Comparison of ENCODE assay signal across 22 cellular contexts in genomic region chr15:101567089-101567488, GRCh38.
"Had no signal": no experiment of that assay in that cellular context is flagged by ENCODE, and none has a peak within 500 bp of the region (broad histone marks: within the 10 kb centered on the region; RNA-seq: fewer than 3 reads in every experiment).

No MANE protein-coding gene starts in this region.

- H3K27ac Mint-ChIP-seq: nephron progenitor cell; stimulated activated naive CD8-positive, alpha-beta T cell treated with anti-CD3 and anti-CD28 coated beads, Interleukin-15, amount 100 ng/mL, for 72 hours had no signal

- H3K27ac ChIP-seq: hepatocyte, left lung, lower lobe of right lung, neutrophil, pancreas, suprapubic skin, transverse colon, upper lobe of right lung, uterus had no signal

- H3K4me1 Mint-ChIP-seq: nephron progenitor cell; stimulated activated naive CD8-positive, alpha-beta T cell treated with anti-CD3 and anti-CD28 coated beads, Interleukin-15, amount 100 ng/mL, for 72 hours had no signal

- H3K4me3 Mint-ChIP-seq: naive thymus-derived CD8-positive, alpha-beta T cell; nephron progenitor cell; stimulated activated naive CD8-positive, alpha-beta T cell treated with anti-CD3 and anti-CD28 coated beads, Interleukin-15, amount 100 ng/mL, for 72 hours had no signal

- H3K36me3 ChIP-seq: left lung, lower lobe of right lung, neutrophil, pancreas, suprapubic skin, transverse colon, upper lobe of right lung, uterus had no signal

- H3K27me3 ChIP-seq: hepatocyte, upper lobe of right lung, uterus had no signal

- H3K36me3 Mint-ChIP-seq: naive thymus-derived CD8-positive, alpha-beta T cell had no signal

- H3K4me3 ChIP-seq: hepatocyte, left lung, lower lobe of right lung, pancreas, smooth muscle cell, suprapubic skin, transverse colon, upper lobe of right lung, uterus had no signal

- H3K9me3 Mint-ChIP-seq: naive thymus-derived CD8-positive, alpha-beta T cell; nephron progenitor cell; stimulated activated naive CD8-positive, alpha-beta T cell treated with anti-CD3 and anti-CD28 coated beads, Interleukin-15, amount 100 ng/mL, for 72 hours had no signal

- H3K4me1 ChIP-seq: left lung, lower lobe of right lung, pancreas, suprapubic skin, transverse colon, upper lobe of right lung, uterus had no signal

- ATAC-seq: left lung; lower lobe of right lung; naive thymus-derived CD8-positive, alpha-beta T cell; pancreas; sciatic nerve; stimulated activated naive CD8-positive, alpha-beta T cell treated with anti-CD3 and anti-CD28 coated beads, Interleukin-15, amount 100 ng/mL, for 72 hours; upper lobe of right lung had no signal

- H3K9me3 ChIP-seq: left lung, lower lobe of right lung, neutrophil, pancreas, suprapubic skin, transverse colon, upper lobe of right lung, uterus had no signal

- DNase-seq: cortex of kidney; kidney; left lung; lower lobe of right lung; naive thymus-derived CD8-positive, alpha-beta T cell; nephron progenitor cell; pancreas; retina; stimulated activated CD4-positive, alpha-beta T cell treated with anti-CD3 and anti-CD28 coated beads, Interleukin-12 subunit alpha, Interleukin-12 subunit beta, amount 100 ng/mL, for 4 hours; stimulated activated CD4-positive, alpha-beta T cell treated with anti-CD3 and anti-CD28 coated beads, Interleukin-1b, Interleukin-23, amount 100 ng/mL, for 48 hours; stimulated activated CD4-positive, alpha-beta T cell treated with anti-CD3 and anti-CD28 coated beads, Interleukin-4, amount 100 ng/mL, for 1 hour; stimulated activated CD8-positive, alpha-beta memory T cell treated with anti-CD3 and anti-CD28 coated beads, Interleukin-4, amount 100 ng/mL, for 48 hours; stimulated activated naive CD4-positive, alpha-beta T cell; stimulated activated naive CD8-positive, alpha-beta T cell treated with anti-CD3 and anti-CD28 coated beads, Interleukin-15, amount 100 ng/mL, for 72 hours; transverse colon; upper lobe of right lung; uterus had no signal
